1 cellular context compared by ENCODE assay signal in genomic region chr7:134458806-134459698, GRCh38.
TF ChIP-seq lines count a peak whose summit lies in the region.

Gene AKR1B1, minus strand, starts transcription at chr7:134459100. Its CDS starts 38 bp downstream, at chr7:134459062.

TF ChIP-seq in HepG2, 621 proteins besides CTCF, POLR2A, EP300 and RAD21 (continued from another document and continues in another):
- peak; percentile 82 for TF ChIP-seq REPIN1 (CRISPR knock-in tag; IDR thresholded peaks at IDR 0.05; ENCODE audit: borderline replicate concordance, low read depth)
- TF ChIP-seq RARG (CRISPR knock-in tag; IDR thresholded peaks at IDR 0.05; ENCODE audit: low read depth) = no peak
- TF ChIP-seq SRSF1 (optimal IDR thresholded peaks at IDR 0.05; ENCODE audit: low read depth, low read length) = no peak
- TF ChIP-seq YEATS4 (CRISPR knock-in tag; IDR thresholded peaks at IDR 0.05; ENCODE audit: borderline replicate concordance) = peak; percentile 81; the same call in 1 of the 2 replicates
- no peak for TF ChIP-seq EZH2 (conservative IDR thresholded peaks at IDR 0.05; ENCODE audit: low read depth, low read length)
- no peak for TF ChIP-seq KIAA2018 (CRISPR knock-in tag; IDR thresholded peaks at IDR 0.05; ENCODE audit: borderline replicate concordance)
- TF ChIP-seq ZNF75D (CRISPR knock-in tag; IDR thresholded peaks at IDR 0.05; ENCODE audit: borderline replicate concordance) = no peak
- TF ChIP-seq PPARG (CRISPR knock-in tag; conservative IDR thresholded peaks at IDR 0.05) = no peak; the same call in 1 of the 2 replicates
- TF ChIP-seq SSRP1 (CRISPR knock-in tag; IDR thresholded peaks at IDR 0.05) = no peak
- TF ChIP-seq NCOR1 (IDR thresholded peaks at IDR 0.05; ENCODE audit: borderline replicate concordance, low read length) = no peak
- no peak; the same call in 1 of the 2 replicates for TF ChIP-seq HIVEP1 (CRISPR knock-in tag; IDR thresholded peaks at IDR 0.05)
- TF ChIP-seq MTA3 (CRISPR knock-in tag; IDR thresholded peaks at IDR 0.05) = no peak
- no peak for TF ChIP-seq FOXO1 (CRISPR knock-in tag; IDR thresholded peaks at IDR 0.05)
- TF ChIP-seq GATA4 (IDR thresholded peaks at IDR 0.05; ENCODE audit: borderline replicate concordance, low read depth) = peak; percentile 41; the same call in 1 of the 2 replicates
- 0 out of 4 replicates have a peak, but pooled peaks of 1 of the 2 experiments have one; percentile 15 for TF ChIP-seq ATF4 (CRISPR knock-in tag; IDR thresholded peaks at IDR 0.05)
- no peak for TF ChIP-seq ZNF136 (CRISPR knock-in tag; IDR thresholded peaks at IDR 0.05; ENCODE audit: low read depth)
- no peak for TF ChIP-seq ZNF234 (CRISPR knock-in tag; conservative IDR thresholded peaks at IDR 0.05)
- no peak for TF ChIP-seq ZBTB3 (CRISPR knock-in tag; IDR thresholded peaks at IDR 0.05; ENCODE audit: borderline replicate concordance, low read depth)
- TF ChIP-seq HES4 (CRISPR knock-in tag; IDR thresholded peaks at IDR 0.05; ENCODE audit: borderline replicate concordance) = no peak
- TF ChIP-seq ARNT2 (CRISPR knock-in tag; IDR thresholded peaks at IDR 0.05; ENCODE audit: low read depth) = 0 out of 2 replicates have a peak, but pooled peaks have one; percentile 45
- TF ChIP-seq GLMP (CRISPR knock-in tag; IDR thresholded peaks at IDR 0.05; ENCODE audit: borderline replicate concordance) = no peak
- 0 out of 2 replicates have a peak, but pooled peaks have one; percentile 10 for TF ChIP-seq ZSCAN29 (CRISPR knock-in tag; conservative IDR thresholded peaks at IDR 0.05)
- no peak; the same call in 1 of the 2 replicates for TF ChIP-seq ZNF232 (CRISPR knock-in tag; IDR thresholded peaks at IDR 0.05; ENCODE audit: borderline replicate concordance)
- peak; percentile 54; the same call in 1 of the 2 replicates for TF ChIP-seq SRY (CRISPR knock-in tag; IDR thresholded peaks at IDR 0.05)
- TF ChIP-seq ZNF607 (CRISPR knock-in tag; IDR thresholded peaks at IDR 0.05; ENCODE audit: borderline replicate concordance) = no peak
- TF ChIP-seq MTERF4 (CRISPR knock-in tag; IDR thresholded peaks at IDR 0.05) = peak; percentile 4; the same call in 1 of the 2 replicates
- peak; percentile 92; the same call in 1 of the 2 replicates for TF ChIP-seq TFDP1 (CRISPR knock-in tag; IDR thresholded peaks at IDR 0.05; ENCODE audit: borderline replicate concordance)
- no peak for TF ChIP-seq LBX2 (CRISPR knock-in tag; IDR thresholded peaks at IDR 0.05; ENCODE audit: borderline replicate concordance)
- no peak for TF ChIP-seq SP140L (CRISPR knock-in tag; IDR thresholded peaks at IDR 0.05; ENCODE audit: borderline replicate concordance)
- TF ChIP-seq KLF12 (CRISPR knock-in tag; IDR thresholded peaks at IDR 0.05; ENCODE audit: borderline replicate concordance) = 0 out of 2 replicates have a peak, but pooled peaks have one; percentile 30
- TF ChIP-seq SMC3 (IDR thresholded peaks at IDR 0.05; ENCODE audit: low read length) = no peak
- no peak for TF ChIP-seq ZNF24 (IDR thresholded peaks at IDR 0.05)
- TF ChIP-seq NR2F2 (IDR thresholded peaks at IDR 0.05; ENCODE audit: borderline replicate concordance, low read depth) = no peak
- 0 out of 2 replicates have a peak, but pooled peaks have one; percentile 27 for TF ChIP-seq ARID5B (CRISPR knock-in tag; IDR thresholded peaks at IDR 0.05)
- peak; percentile 74 for TF ChIP-seq MEF2D (CRISPR knock-in tag; IDR thresholded peaks at IDR 0.05)
- no peak for TF ChIP-seq MAFF (IDR thresholded peaks at IDR 0.05; ENCODE audit: low read depth, low read length)
- TF ChIP-seq ARID2 (CRISPR knock-in tag; IDR thresholded peaks at IDR 0.05; ENCODE audit: borderline replicate concordance) = no peak
- no peak for TF ChIP-seq BHLHE40 (IDR thresholded peaks at IDR 0.05; ENCODE audit: low read length)
- TF ChIP-seq ZNF3 (CRISPR knock-in tag; IDR thresholded peaks at IDR 0.05) = no peak
- no peak for TF ChIP-seq ZNF879 (CRISPR knock-in tag; IDR thresholded peaks at IDR 0.05)
- TF ChIP-seq PHF21A (CRISPR knock-in tag; IDR thresholded peaks at IDR 0.05) = peak; percentile 64; the same call in 1 of the 2 replicates
- TF ChIP-seq THAP9 (CRISPR knock-in tag; IDR thresholded peaks at IDR 0.05; ENCODE audit: borderline replicate concordance) = peak; percentile 61; the same call in 1 of the 2 replicates
- TF ChIP-seq EED (CRISPR knock-in tag; IDR thresholded peaks at IDR 0.05) = peak; percentile 83; the same call in 1 of the 2 replicates
- no peak for TF ChIP-seq GABPA (IDR thresholded peaks at IDR 0.05; ENCODE audit: low read depth, low read length)
- TF ChIP-seq GABPA (CRISPR knock-in tag; IDR thresholded peaks at IDR 0.05; ENCODE audit: low read depth) = peak; percentile 58; the same call in 1 of the 2 replicates
- no peak for TF ChIP-seq ZEB1 (IDR thresholded peaks at IDR 0.05; ENCODE audit: insufficient replicate concordance, low read depth)
